In genomic region chr15:89666147-89666857, GRCh38 we compare ENCODE assay signal across 8 cellular contexts. TPM values are rescaled to one million over a fixed set of nuclear protein-coding genes. Genes with fewer than 3 reads are reported as not detected.
DNase-seq lines count a peak whose midpoint lies in the region; ATAC-seq and TF ChIP-seq lines count a peak whose summit lies in the region.

No MANE protein-coding gene starts in this region.

- no peak overlapping the region for H3K9ac ChIP-seq in iPS-18a (ENCODE audit: low read length)
- H3K9ac ChIP-seq in skeletal muscle satellite cell (ENCODE audit: low read depth, low read length) = peak overlapping the region; percentile 79

- H3K27me3 ChIP-seq in ascending aorta (no peaks in the 10 kb centered on the region), iPS-18a (ENCODE audit: control insufficient read depth, insufficient read depth, low read length) (peaks cover 30% of the 10 kb centered on the region), skeletal muscle satellite cell (ENCODE audit: control insufficient read depth, insufficient read depth, low read length) (no peaks in the 10 kb centered on the region)

- intact Hi-C loops in ascending aorta (cut with DNase I) = loop anchor here (1.0 to 10.0 kb wide), 3 partner anchors 14 to 568 kb away; partner anchors contain the start of genes CIB1, GDPGP1 and IDH2

- H3K9me3 ChIP-seq in ascending aorta (no peaks in the 10 kb centered on the region), iPS-18a (ENCODE audit: control insufficient read depth, low read depth, low read length) (no peaks in the 10 kb centered on the region), skeletal muscle satellite cell (replicated peaks; ENCODE audit: low read length) (no peaks in the 10 kb centered on the region)

- peaks cover 8 to 23% of the 10 kb centered on the region in 2 donors for H3K4me1 ChIP-seq in ascending aorta
- no peaks in the 10 kb centered on the region for H3K4me1 ChIP-seq in iPS-18a (ENCODE audit: control insufficient read depth, low read depth, low read length)
- H3K4me1 ChIP-seq in skeletal muscle satellite cell (ENCODE audit: control insufficient read depth, insufficient read depth, low read length) = peaks cover 31% of the 10 kb centered on the region

- POLR2A ChIA-PET in GM10248 (lab: Yijun Ruan, JAX) = no interaction called here

- DNase-seq in GM10248 (ENCODE audit: extremely low spot score) = peak; percentile 25
- DNase-seq in ascending aorta (ENCODE audit: low spot score in 2 of 2) = no peak
- DNase-seq in HCEC 1CT = no peak
- DNase-seq in NCI-H2081 (lab: John Stamatoyannopoulos, UW) = no peak
- no peak for DNase-seq in NCI-H2107 treated with DMSO at 0.1 percent for 48 hours (lab: John Stamatoyannopoulos, UW; ENCODE audit: unreplicated experiment)

- H3K4me3 ChIP-seq in ascending aorta = peak overlapping the region; percentile 32 to 55
- H3K4me3 ChIP-seq in iPS-18a (ENCODE audit: low read length) = peak overlapping the region; percentile 44
- H3K4me3 ChIP-seq in skeletal muscle satellite cell (ENCODE audit: low read length) = peak overlapping the region; percentile 66

- H3K27ac ChIP-seq in ascending aorta = peak overlapping the region; percentile 96 to 98
- H3K27ac ChIP-seq in iPS-18a (ENCODE audit: low read length) = no peak overlapping the region

- CTCF ChIA-PET in GM10248 (lab: Yijun Ruan, JAX) = interaction anchor here (1.2 to 5.4 kb wide), 2 partner anchors 6 to 74 kb away, joined by 3 to 20 read pairs; no protein-coding TSS in a partner anchor

- H3K4me2 ChIP-seq in skeletal muscle satellite cell (ENCODE audit: low read length) = peak overlapping the region; percentile 81

- ATAC-seq in HG03139 (IDR thresholded peaks at IDR 0.05; ENCODE audit: unreplicated experiment) = no peak

- TF ChIP-seq CTCF in GM10248 (IDR thresholded peaks at IDR 0.05; ENCODE audit: control extremely low read depth, extremely low read depth, low read depth, missing control alignments) (no peak), ascending aorta (IDR thresholded peaks at IDR 0.05) (no peak)

- H3K36me3 ChIP-seq in ascending aorta (no peaks in the 10 kb centered on the region), iPS-18a (ENCODE audit: control insufficient read depth, low read depth, low read length) (no peaks in the 10 kb centered on the region), skeletal muscle satellite cell (ENCODE audit: insufficient read depth, low read length) (no peaks in the 10 kb centered on the region)

RNA-seq across cellular contexts. Expression of gene KIF7, which starts 11.0 kb away (rescaled TPM):
- total RNA-seq in ascending aorta = 39.1 TPM
- 8.7 and 10.1 TPM in 2 replicates for total RNA-seq in skeletal muscle satellite cell (2012; rRNA removed)

RNA-seq across cellular contexts. Expression of gene PLIN1, which starts 12.9 kb away (rescaled TPM):
- 39.3 TPM for total RNA-seq in ascending aorta
- under 0.01 and 0.22 TPM in 2 replicates for total RNA-seq in skeletal muscle satellite cell (2012; rRNA removed)

RNA-seq across cellular contexts. Expression of gene PEX11A, which starts 24.3 kb away (rescaled TPM):
- 34.2 TPM for total RNA-seq in ascending aorta
- total RNA-seq in skeletal muscle satellite cell (2012; rRNA removed) = 2.0 and 2.8 TPM in 2 replicates

RNA-seq across cellular contexts. Expression of gene WDR93, which starts 24.3 kb away (rescaled TPM):
- total RNA-seq in ascending aorta = not detected
- total RNA-seq in skeletal muscle satellite cell (2012; rRNA removed) = not detected in 2 replicates
